ENCODE assay signal across 1 cellular context in the genomic region with DNA sequence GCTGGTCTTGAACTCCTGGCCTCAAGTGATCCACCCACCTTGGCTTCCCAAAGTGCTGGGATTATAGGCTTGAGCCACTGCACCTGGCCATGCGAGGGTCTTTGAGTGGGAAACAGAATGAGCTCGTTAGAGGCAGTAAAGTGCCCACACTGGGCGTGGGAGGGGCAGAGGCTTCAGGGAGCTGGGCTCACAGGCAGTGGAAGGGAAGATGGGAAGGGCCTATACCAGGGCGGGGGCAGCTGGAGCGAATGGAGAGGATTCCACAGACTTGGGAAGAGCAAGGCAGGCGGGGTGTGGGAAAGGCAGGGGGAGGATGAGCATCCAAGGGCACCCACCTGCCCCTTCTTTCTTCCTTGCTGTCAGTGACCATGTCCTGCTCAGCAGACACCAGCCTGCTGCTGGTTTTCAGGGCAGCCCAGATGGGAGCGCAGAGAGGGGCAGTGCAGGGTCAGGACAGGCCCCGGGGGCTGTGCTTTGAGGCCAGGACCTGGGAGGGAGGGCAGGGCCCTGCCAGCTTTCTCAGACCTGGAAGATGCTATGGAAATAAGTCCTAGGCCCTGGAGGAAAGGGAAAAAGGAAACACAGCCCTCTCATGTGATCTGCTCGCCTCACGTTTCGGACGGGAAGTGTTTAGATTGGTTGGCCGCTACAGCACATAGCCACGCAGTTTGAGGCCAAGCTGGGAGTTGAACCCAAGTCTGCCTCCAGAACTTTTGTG.
TF ChIP-seq lines count a peak whose summit lies in the region.

No MANE protein-coding gene starts in this region.

TF ChIP-seq in WTC11, 78 proteins besides CTCF, POLR2A, EP300 and RAD21 (continued from another document):
- TF ChIP-seq ATF6 (CRISPR knock-in tag; IDR thresholded peaks at IDR 0.05) = no peak
- TF ChIP-seq TCF7 (CRISPR knock-in tag; IDR thresholded peaks at IDR 0.05; ENCODE audit: low read depth) = no peak
- no peak for TF ChIP-seq PRDM15 (CRISPR knock-in tag; IDR thresholded peaks at IDR 0.05)
- no peak for TF ChIP-seq GABPB1 (CRISPR knock-in tag; IDR thresholded peaks at IDR 0.05)
- TF ChIP-seq ATF1 (CRISPR knock-in tag; IDR thresholded peaks at IDR 0.05) = no peak
- TF ChIP-seq AR (CRISPR knock-in tag; IDR thresholded peaks at IDR 0.05) = no peak
- TF ChIP-seq, protein P1, sequence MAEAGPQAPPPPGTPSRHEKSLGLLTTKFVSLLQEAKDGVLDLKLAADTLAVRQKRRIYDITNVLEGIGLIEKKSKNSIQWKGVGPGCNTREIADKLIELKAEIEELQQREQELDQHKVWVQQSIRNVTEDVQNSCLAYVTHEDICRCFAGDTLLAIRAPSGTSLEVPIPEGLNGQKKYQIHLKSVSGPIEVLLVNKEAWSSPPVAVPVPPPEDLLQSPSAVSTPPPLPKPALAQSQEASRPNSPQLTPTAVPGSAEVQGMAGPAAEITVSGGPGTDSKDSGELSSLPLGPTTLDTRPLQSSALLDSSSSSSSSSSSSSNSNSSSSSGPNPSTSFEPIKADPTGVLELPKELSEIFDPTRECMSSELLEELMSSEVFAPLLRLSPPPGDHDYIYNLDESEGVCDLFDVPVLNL (CRISPR knock-in tag; IDR thresholded peaks at IDR 0.05; ENCODE audit: borderline replicate concordance, low read depth) = no peak
- TF ChIP-seq TEAD1 (CRISPR knock-in tag; IDR thresholded peaks at IDR 0.05) = no peak
